14 cellular contexts compared by ENCODE assay signal in the genomic region with DNA sequence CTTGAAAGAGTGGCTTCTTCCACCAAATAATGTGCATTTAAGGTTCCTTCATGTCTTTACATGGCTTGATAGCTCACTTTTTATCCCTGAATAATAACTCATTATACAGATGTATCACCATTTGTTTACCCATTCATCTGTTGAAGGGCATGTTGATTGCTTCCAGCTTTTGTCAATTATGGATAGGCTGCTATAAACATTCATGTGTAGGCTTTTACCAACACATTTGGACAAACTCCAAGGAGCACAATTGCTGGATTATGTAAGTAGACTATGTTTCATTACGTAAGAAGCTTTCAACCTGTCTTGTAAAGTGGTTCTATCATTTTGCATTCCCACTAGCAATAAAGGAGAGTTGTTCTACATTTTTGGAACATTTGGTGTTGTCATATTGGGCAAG.
"Had no signal": no experiment of that assay in that cellular context is flagged by ENCODE, and none has a peak within 500 bp of the region (broad histone marks: within the 10 kb centered on the region; RNA-seq: fewer than 3 reads in every experiment).

No MANE protein-coding gene starts in this region.

- H3K9me3 ChIP-seq: psoas muscle, thoracic aorta had no signal

- ATAC-seq: activated CD4-positive, CD25-positive, alpha-beta regulatory T cell treated with anti-CD3 and anti-CD28 coated beads, Interleukin-2, amount 50 U/mL, for 24 hours; psoas muscle; sciatic nerve had no signal

- H3K36me3 Mint-ChIP-seq: activated naive CD4-positive, alpha-beta T cell treated with anti-CD3 and anti-CD28 coated beads, Interleukin-2, amount 50 U/mL, for 24 hours had no signal

- H3K4me1 ChIP-seq: psoas muscle, spleen had no signal

- H3K4me3 Mint-ChIP-seq: activated naive CD4-positive, alpha-beta T cell treated with anti-CD3 and anti-CD28 coated beads, Interleukin-2, amount 50 U/mL, for 24 hours; endodermal cell; neural crest cell had no signal

- H3K27me3 Mint-ChIP-seq: activated naive CD4-positive, alpha-beta T cell treated with anti-CD3 and anti-CD28 coated beads, Interleukin-2, amount 50 U/mL, for 24 hours had no signal

- H3K27ac ChIP-seq: cardiac muscle cell, hepatocyte, psoas muscle, spleen, thoracic aorta had no signal

- H3K27me3 ChIP-seq: cardiac muscle cell, hepatocyte, spleen had no signal

- H3K4me3 ChIP-seq: cardiac muscle cell, hepatocyte, lung, psoas muscle, spleen, thoracic aorta had no signal

- H3K27ac Mint-ChIP-seq: activated naive CD4-positive, alpha-beta T cell treated with anti-CD3 and anti-CD28 coated beads, Interleukin-2, amount 50 U/mL, for 24 hours; activated T-helper 2 cell treated with anti-CD3 and anti-CD28 coated beads, Interferon-gamma antibody, Interleukin-2, Interleukin-4, amounts not matched to agents 10 μg/mL and 5 μg/mL and 100 μg/mL, durations not matched to agents 14 hours and 24 hours and 36 hours; endodermal cell had no signal

- DNase-seq: endodermal cell, islet precursor cell, psoas muscle, spleen, T1000 had no signal

- H3K4me1 Mint-ChIP-seq: activated naive CD4-positive, alpha-beta T cell treated with anti-CD3 and anti-CD28 coated beads, Interleukin-2, amount 50 U/mL, for 24 hours; endodermal cell; neural crest cell had no signal

- H3K36me3 ChIP-seq: cardiac muscle cell, spleen, thoracic aorta had no signal
